8 cellular contexts compared by ENCODE assay signal in the genomic region with DNA sequence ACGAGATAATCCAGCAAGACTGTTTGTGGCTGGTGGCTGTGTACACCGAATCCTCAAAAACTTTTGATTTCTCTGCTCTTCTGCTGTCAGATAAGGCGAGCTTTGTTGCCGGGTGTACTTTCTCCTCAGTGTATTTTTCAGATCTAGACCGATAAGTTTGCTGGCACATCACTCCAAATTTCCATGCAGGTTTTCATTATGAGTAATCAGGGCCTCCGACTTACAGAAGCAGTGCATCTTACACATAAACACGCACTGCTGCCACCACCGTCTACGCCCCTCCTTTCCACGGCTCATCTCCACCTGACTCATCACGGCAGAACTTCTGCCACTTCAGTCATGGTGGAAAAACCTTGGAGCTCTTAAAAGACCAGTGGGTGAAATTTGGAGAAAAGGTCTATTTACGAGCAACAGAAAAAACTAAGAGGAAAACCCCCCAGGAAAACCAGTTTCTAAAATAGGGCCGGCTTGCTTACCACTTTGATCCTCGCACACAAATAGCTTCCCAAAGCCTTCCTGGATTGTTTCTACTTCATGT. TPM values are rescaled to one million over a fixed set of nuclear protein-coding genes. Genes with fewer than 3 reads are reported as not detected.
A peak's percentile ranks its signal among the peaks of the same experiment; 100 is the strongest.
DNase-seq lines count a peak whose midpoint lies in the region; ATAC-seq and TF ChIP-seq lines count a peak whose summit lies in the region.

No MANE protein-coding gene starts in this region.

- no peaks in the 10 kb centered on the region for H3K79me1 ChIP-seq in trophoblast cell (ENCODE audit: low read length)

- peaks cover 45% of the 10 kb centered on the region for H3K36me3 Mint-ChIP-seq in type B pancreatic cell

- H2AFZ ChIP-seq in trophoblast cell (ENCODE audit: insufficient read depth, low read length, poor library complexity) = no peak overlapping the region

- H3K27ac ChIP-seq in trophoblast cell (ENCODE audit: low read depth, low read length) = no peak overlapping the region

- no peak overlapping the region for H3K9ac ChIP-seq in trophoblast cell (ENCODE audit: low read length)

- ATAC-seq in GM21360 (IDR thresholded peaks at IDR 0.05; ENCODE audit: unreplicated experiment) = peak; percentile 77

- no peak overlapping the region for H3K14ac ChIP-seq in trophoblast cell (ENCODE audit: low read length)

- H2BK5ac ChIP-seq in trophoblast cell (ENCODE audit: low read depth, low read length, poor library complexity) = no peak overlapping the region

- no peaks in the 10 kb centered on the region for H3K79me2 ChIP-seq in trophoblast cell (ENCODE audit: control insufficient read depth, insufficient read depth, low read length, poor library complexity)

- no peak overlapping the region for H4K8ac ChIP-seq in trophoblast cell (ENCODE audit: low read depth, low read length)

- DNase-seq in AG09309 (ENCODE audit: low read depth) = peak; percentile 89
- DNase-seq in LHCN-M2 (ENCODE audit: low read depth) = peak; percentile 72
- peak; percentile 91 for DNase-seq in activated effector memory CD4-positive, alpha-beta T cell treated with anti-CD3 and anti-CD28 coated beads, Interleukin-2, amount 50 U/mL, for 16 hours
- DNase-seq in trophoblast cell = peak; percentile 93 to 96
- DNase-seq in NOMO-1 treated with dmso at 0.1 percent for 144 hours (lab: John Stamatoyannopoulos, UW; ENCODE audit: unreplicated experiment) = no peak
- DNase-seq in type B pancreatic cell (ENCODE audit: extremely low spot score, unreplicated experiment) = no peak
- no peak for DNase-seq in HuH-7 (ENCODE audit: low spot score)

- H3K4me2 ChIP-seq in trophoblast cell (ENCODE audit: low read length) = no peak overlapping the region

- no peaks in the 10 kb centered on the region for H3K9me3 Mint-ChIP-seq in type B pancreatic cell

- TF ChIP-seq CTCF in AG09309 (IDR thresholded peaks at IDR 0.05; ENCODE audit: control insufficient read depth, insufficient read depth, low read depth, low read length, missing control alignments) (no peak), type B pancreatic cell (conservative IDR thresholded peaks at IDR 0.05) (no peak)

- no peak overlapping the region for H3K18ac ChIP-seq in trophoblast cell (ENCODE audit: low read length)

- H3K36me3 ChIP-seq in trophoblast cell (ENCODE audit: control insufficient read depth in 1 of 2, insufficient read depth in 2 of 2, low read length in 2 of 2) = no peaks in the 10 kb centered on the region

- H4K12ac ChIP-seq in trophoblast cell (ENCODE audit: low read depth, low read length) = no peak overlapping the region

- no peak overlapping the region for H2AK5ac ChIP-seq in trophoblast cell (ENCODE audit: low read length)

- H2BK12ac ChIP-seq in trophoblast cell (ENCODE audit: low read length) = no peak overlapping the region

- H4K91ac ChIP-seq in trophoblast cell (ENCODE audit: low read depth, low read length) = no peak overlapping the region

- H3K4me1 ChIP-seq in trophoblast cell (ENCODE audit: control insufficient read depth in 1 of 2, insufficient read depth in 2 of 2, low read length in 2 of 2) = peaks cover 0 to 2% of the 10 kb centered on the region in 2 experiments

- H3K27me3 ChIP-seq in trophoblast cell (ENCODE audit: insufficient read depth, low read length) = no peaks in the 10 kb centered on the region

- peaks cover 16% of the 10 kb centered on the region for H3K4me1 Mint-ChIP-seq in type B pancreatic cell (ENCODE audit: unreplicated experiment)

- H3K23ac ChIP-seq in trophoblast cell (ENCODE audit: low read length) = no peak overlapping the region

- no peak overlapping the region for H3K4ac ChIP-seq in trophoblast cell (ENCODE audit: low read depth, low read length)

- no peak overlapping the region for H3K4me3 Mint-ChIP-seq in type B pancreatic cell

- H3K27ac Mint-ChIP-seq in type B pancreatic cell = no peak overlapping the region

- no peaks in the 10 kb centered on the region for H3K27me3 Mint-ChIP-seq in type B pancreatic cell

- H2BK120ac ChIP-seq in trophoblast cell (ENCODE audit: insufficient read depth, low read length, poor library complexity) = no peak overlapping the region

- H3K4me3 ChIP-seq in AG09309 (ENCODE audit: control insufficient read depth, low read depth, low read length) = no peak overlapping the region
- H3K4me3 ChIP-seq in trophoblast cell (ENCODE audit: low read depth, low read length) = no peak overlapping the region

- no peaks in the 10 kb centered on the region for H3K9me3 ChIP-seq in trophoblast cell (ENCODE audit: insufficient read depth, low read depth, low read length)

- WGBS in trophoblast cell (ENCODE audit: extremely low coverage, insufficient coverage, insufficient read length) = no CpG with 5 or more reads among the region's 14 CpGs

RNA-seq across cellular contexts. Expression of gene ZBTB21, which starts 7.7 kb away (rescaled TPM):
- total RNA-seq in LHCN-M2 (2014; rRNA removed) (7.4 and 8.3 TPM in 2 replicates), type B pancreatic cell (ENCODE audit: low replicate concordance) (19.9 and 23.4 TPM in 2 replicates)
- 2.4 TPM for polyA plus RNA-seq in LHCN-M2 (2012)
- polyA plus RNA-seq in trophoblast cell (2013) = 7.5 TPM in 2 replicates

RNA-seq across cellular contexts. Expression of gene C2CD2, which starts 48.7 kb away (rescaled TPM):
- 13.5 and 22.2 TPM in 2 replicates for total RNA-seq in LHCN-M2 (2014; rRNA removed)
- polyA plus RNA-seq in LHCN-M2 (2012) = 10.0 TPM
- polyA plus RNA-seq in trophoblast cell (2013) = 5.3 and 5.6 TPM in 2 replicates
- 20.5 and 32.3 TPM in 2 replicates for total RNA-seq in type B pancreatic cell (ENCODE audit: low replicate concordance)

Comparison
In these comparisons a context has a peak if more than half of its experiments do, and no peak if none do; other contexts are left out.
1. DNase-seq: peak in AG09309 (single experiment), LHCN-M2 (single experiment), activated effector memory CD4-positive, alpha-beta T cell treated with anti-CD3 and anti-CD28 coated beads, Interleukin-2, amount 50 U/mL, for 16 hours (single experiment) and trophoblast cell (2 of 2); none in NOMO-1 treated with dmso at 0.1 percent for 144 hours (single experiment), type B pancreatic cell (single experiment) and HuH-7 (single experiment).